ENCODE assay signal across 1 cellular context in genomic region chr12:47705571-47706425, GRCh38.
TF ChIP-seq lines count a peak whose summit lies in the region.

RPAP3 (minus strand) TSS chr12:47706030; CDS start chr12:47702840, 3,190 bp downstream.

TF ChIP-seq in HepG2, 621 proteins besides CTCF, POLR2A, EP300 and RAD21 (continued from another document and continues in another):
- TF ChIP-seq ATRX (CRISPR knock-in tag; IDR thresholded peaks at IDR 0.05; ENCODE audit: borderline replicate concordance) (no peak), MEF2D (CRISPR knock-in tag; IDR thresholded peaks at IDR 0.05) (no peak), ZFP82 (CRISPR knock-in tag; IDR thresholded peaks at IDR 0.05; ENCODE audit: borderline replicate concordance) (no peak), HNRNPH1 (optimal IDR thresholded peaks at IDR 0.05; ENCODE audit: low read depth, low read length) (no peak), ZBTB21 (CRISPR knock-in tag; IDR thresholded peaks at IDR 0.05) (no peak), TCF7L2 (IDR thresholded peaks at IDR 0.05; ENCODE audit: low read depth, low read length) (no peak), NONO (IDR thresholded peaks at IDR 0.05) (no peak), NONO (CRISPR knock-in tag; conservative IDR thresholded peaks at IDR 0.05) (peak; percentile 73), ZNF264 (CRISPR knock-in tag; IDR thresholded peaks at IDR 0.05) (no peak), KDM2A (CRISPR knock-in tag; IDR thresholded peaks at IDR 0.05; ENCODE audit: borderline replicate concordance, low read depth) (peak; percentile 87), ZNF383 (CRISPR knock-in tag; IDR thresholded peaks at IDR 0.05; ENCODE audit: borderline replicate concordance) (no peak), REXO4 (CRISPR knock-in tag; IDR thresholded peaks at IDR 0.05; ENCODE audit: borderline replicate concordance) (no peak), TFDP1 (CRISPR knock-in tag; IDR thresholded peaks at IDR 0.05; ENCODE audit: borderline replicate concordance) (peak; percentile 77; the same call in 1 of the 2 replicates), MTF1 (CRISPR knock-in tag; IDR thresholded peaks at IDR 0.05) (no peak), NCOR1 (IDR thresholded peaks at IDR 0.05; ENCODE audit: borderline replicate concordance, low read length) (no peak), ZNF776 (CRISPR knock-in tag; IDR thresholded peaks at IDR 0.05) (peak; percentile 86), GTF2F1 (IDR thresholded peaks at IDR 0.05; ENCODE audit: low read length) (0 out of 2 replicates have a peak, but pooled peaks have one; percentile 13), ZNF382 (CRISPR knock-in tag; IDR thresholded peaks at IDR 0.05; ENCODE audit: borderline replicate concordance) (no peak), ZNF30 (CRISPR knock-in tag; IDR thresholded peaks at IDR 0.05) (no peak), GZF1 (CRISPR knock-in tag; IDR thresholded peaks at IDR 0.05) (no peak), ZMYM2 (CRISPR knock-in tag; IDR thresholded peaks at IDR 0.05) (no peak), TP53 (CRISPR knock-in tag; conservative IDR thresholded peaks at IDR 0.05) (no peak), PITX1 (CRISPR knock-in tag; IDR thresholded peaks at IDR 0.05) (0 out of 2 replicates have a peak, but pooled peaks have one; percentile 33), ZNF205 (CRISPR knock-in tag; IDR thresholded peaks at IDR 0.05) (no peak), ZNF430 (CRISPR knock-in tag; IDR thresholded peaks at IDR 0.05) (no peak), TBL1XR1 (IDR thresholded peaks at IDR 0.05; ENCODE audit: borderline replicate concordance, low read length, partially characterized antibody) (no peak), FOXK1 (CRISPR knock-in tag; IDR thresholded peaks at IDR 0.05; ENCODE audit: borderline replicate concordance, low read depth) (peak; percentile 52; the same call in 1 of the 2 replicates), ZNF841 (CRISPR knock-in tag; IDR thresholded peaks at IDR 0.05; ENCODE audit: borderline replicate concordance) (no peak), NR2C2 (CRISPR knock-in tag; IDR thresholded peaks at IDR 0.05; ENCODE audit: borderline replicate concordance) (no peak; the same call in 1 of the 2 replicates), PTBP1 (IDR thresholded peaks at IDR 0.05; ENCODE audit: low read depth, low read length, poor library complexity, severe bottlenecking) (no peak), MXI1 (IDR thresholded peaks at IDR 0.05; ENCODE audit: borderline replicate concordance, low read depth, low read length) (peak; percentile 21; the same call in 1 of the 3 replicates), MTF2 (CRISPR knock-in tag; IDR thresholded peaks at IDR 0.05; ENCODE audit: borderline replicate concordance) (peak; percentile 51; the same call in 1 of the 2 replicates), NFRKB (IDR thresholded peaks at IDR 0.05) (no peak), DZIP1 (CRISPR knock-in tag; IDR thresholded peaks at IDR 0.05) (peak; percentile 19; the same call in 1 of the 2 replicates), ZNF567 (CRISPR knock-in tag; IDR thresholded peaks at IDR 0.05; ENCODE audit: borderline replicate concordance) (no peak), CBX5 (CRISPR knock-in tag; IDR thresholded peaks at IDR 0.05; ENCODE audit: borderline replicate concordance) (peak; percentile 48; the same call in 1 of the 2 replicates), SNAI1 (CRISPR knock-in tag; IDR thresholded peaks at IDR 0.05; ENCODE audit: borderline replicate concordance) (peak; percentile 87; the same call in 1 of the 2 replicates), MIER2 (CRISPR knock-in tag; IDR thresholded peaks at IDR 0.05) (no peak), SRSF1 (optimal IDR thresholded peaks at IDR 0.05; ENCODE audit: low read depth, low read length) (no peak), HMG20A (CRISPR knock-in tag; IDR thresholded peaks at IDR 0.05; ENCODE audit: borderline replicate concordance) (no peak; the same call in 1 of the 2 replicates), ZNF33A (CRISPR knock-in tag; IDR thresholded peaks at IDR 0.05; ENCODE audit: borderline replicate concordance) (no peak), RARG (CRISPR knock-in tag; IDR thresholded peaks at IDR 0.05; ENCODE audit: low read depth) (no peak), STAT6 (CRISPR knock-in tag; IDR thresholded peaks at IDR 0.05; ENCODE audit: borderline replicate concordance) (0 out of 2 replicates have a peak, but pooled peaks have one; percentile 36), MYPOP (CRISPR knock-in tag; IDR thresholded peaks at IDR 0.05) (peak; percentile 69; the same call in 1 of the 2 replicates), ZKSCAN8 (CRISPR knock-in tag; IDR thresholded peaks at IDR 0.05; ENCODE audit: borderline replicate concordance) (no peak), ZNF143 (CRISPR knock-in tag; IDR thresholded peaks at IDR 0.05) (peak; percentile 87), ZNF878 (CRISPR knock-in tag; IDR thresholded peaks at IDR 0.05) (no peak), SALL1 (CRISPR knock-in tag; IDR thresholded peaks at IDR 0.05) (peak; percentile 67), MYC (CRISPR knock-in tag; IDR thresholded peaks at IDR 0.05; ENCODE audit: borderline replicate concordance) (peak; percentile 66; the same call in 1 of the 2 replicates), ZFP91 (CRISPR knock-in tag; IDR thresholded peaks at IDR 0.05; ENCODE audit: borderline replicate concordance) (peak; percentile 78; the same call in 1 of the 2 replicates), CEBPZ (IDR thresholded peaks at IDR 0.05; ENCODE audit: low read length) (no peak), JUND (CRISPR knock-in tag; IDR thresholded peaks at IDR 0.05) (peak; percentile 89), NR2F1 (CRISPR knock-in tag; IDR thresholded peaks at IDR 0.05) (peak in 1 of 2 experiments; percentile 59; a peak in 1 of 4 replicates), ZNF124 (CRISPR knock-in tag; IDR thresholded peaks at IDR 0.05) (no peak), ZNF530 (CRISPR knock-in tag; IDR thresholded peaks at IDR 0.05; ENCODE audit: low read depth) (no peak), ZNF839 (CRISPR knock-in tag; IDR thresholded peaks at IDR 0.05; ENCODE audit: borderline replicate concordance) (no peak), ZNF746 (CRISPR knock-in tag; IDR thresholded peaks at IDR 0.05) (no peak; the same call in 1 of the 2 replicates)
- TF ChIP-seq, protein P1, sequence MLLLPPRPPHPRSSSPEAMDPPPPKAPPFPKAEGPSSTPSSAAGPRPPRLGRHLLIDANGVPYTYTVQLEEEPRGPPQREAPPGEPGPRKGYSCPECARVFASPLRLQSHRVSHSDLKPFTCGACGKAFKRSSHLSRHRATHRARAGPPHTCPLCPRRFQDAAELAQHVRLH (CRISPR knock-in tag; IDR thresholded peaks at IDR 0.05; ENCODE audit: borderline replicate concordance, low read depth): no peak
- TF ChIP-seq, protein P2, sequence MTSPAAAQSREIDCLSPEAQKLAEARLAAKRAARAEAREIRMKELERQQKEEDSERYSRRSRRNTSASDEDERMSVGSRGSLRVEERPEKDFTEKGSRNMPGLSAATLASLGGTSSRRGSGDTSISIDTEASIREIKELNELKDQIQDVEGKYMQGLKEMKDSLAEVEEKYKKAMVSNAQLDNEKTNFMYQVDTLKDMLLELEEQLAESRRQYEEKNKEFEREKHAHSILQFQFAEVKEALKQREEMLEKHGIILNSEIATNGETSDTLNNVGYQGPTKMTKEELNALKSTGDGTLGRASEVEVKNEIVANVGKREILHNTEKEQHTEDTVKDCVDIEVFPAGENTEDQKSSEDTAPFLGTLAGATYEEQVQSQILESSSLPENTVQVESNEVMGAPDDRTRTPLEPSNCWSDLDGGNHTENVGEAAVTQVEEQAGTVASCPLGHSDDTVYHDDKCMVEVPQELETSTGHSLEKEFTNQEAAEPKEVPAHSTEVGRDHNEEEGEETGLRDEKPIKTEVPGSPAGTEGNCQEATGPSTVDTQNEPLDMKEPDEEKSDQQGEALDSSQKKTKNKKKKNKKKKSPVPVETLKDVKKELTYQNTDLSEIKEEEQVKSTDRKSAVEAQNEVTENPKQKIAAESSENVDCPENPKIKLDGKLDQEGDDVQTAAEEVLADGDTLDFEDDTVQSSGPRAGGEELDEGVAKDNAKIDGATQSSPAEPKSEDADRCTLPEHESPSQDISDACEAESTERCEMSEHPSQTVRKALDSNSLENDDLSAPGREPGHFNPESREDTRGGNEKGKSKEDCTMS (CRISPR knock-in tag; conservative IDR thresholded peaks at IDR 0.05): no peak
